In genomic region chr13:92805766-92806165, GRCh38 we compare ENCODE assay signal across 1 cellular context.
TF ChIP-seq lines count a peak whose summit lies in the region.

No MANE protein-coding gene starts in this region.

TF ChIP-seq in IMR-90, 13 proteins besides CTCF, POLR2A, EP300 and RAD21 (continued from another document):
- TF ChIP-seq ELK1 (IDR thresholded peaks at IDR 0.05; ENCODE audit: borderline replicate concordance, low read depth, low read length) (no peak), CHD1 (IDR thresholded peaks at IDR 0.05; ENCODE audit: low read depth, low read length) (no peak)
